In the genomic region with DNA sequence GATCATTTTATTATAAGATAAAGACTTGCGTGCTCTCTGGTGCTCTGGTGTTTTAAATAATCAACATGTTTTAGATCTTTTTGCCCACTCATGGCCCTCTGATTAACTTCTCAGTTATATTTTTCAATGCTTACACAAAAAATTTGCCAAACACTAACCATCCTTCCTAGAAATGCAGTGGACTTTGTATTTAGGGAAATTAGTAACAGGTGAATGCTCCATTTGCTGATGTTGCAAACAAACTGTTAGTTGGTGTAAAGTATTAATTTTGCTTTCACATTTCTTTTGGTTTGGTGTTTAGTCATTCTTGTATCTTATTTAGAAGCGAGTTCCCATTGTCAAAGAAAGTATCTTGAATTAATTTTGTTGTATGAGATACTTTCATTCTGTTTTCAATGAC, we compare ENCODE assay signal across 22 cellular contexts. TPM values are rescaled to one million over a fixed set of nuclear protein-coding genes. Genes with fewer than 3 reads are reported as not detected.
DNase-seq lines count a peak whose midpoint lies in the region; ATAC-seq and TF ChIP-seq lines count a peak whose summit lies in the region.
"Had no signal": no experiment of that assay in that cellular context is flagged by ENCODE, and none has a peak within 500 bp of the region (broad histone marks: within the 10 kb centered on the region; RNA-seq: fewer than 3 reads in every experiment).

No MANE protein-coding gene starts in this region.

- no peak overlapping the region for H3K27ac Mint-ChIP-seq in endothelial cell (ENCODE audit: unreplicated experiment)
- peak overlapping the region in 1 of 3 experiments; percentile 24 for H3K27ac Mint-ChIP-seq in nephron
- H3K27ac Mint-ChIP-seq: CD4-positive, alpha-beta T cell; HFFc6 had no signal

- WGBS in testis, 2 donors = 92 to 94% methylated on average over 2 of the region's 2 CpGs

- H3K4me3 ChIP-seq in GM12865 (ENCODE audit: low read depth, low read length) (no peak overlapping the region), colonic mucosa (no peak overlapping the region), testis (no peak overlapping the region)
- H3K4me3 ChIP-seq: GM12878 had no signal

- no peaks in the 10 kb centered on the region for H3K9me3 Mint-ChIP-seq in endothelial cell (ENCODE audit: unreplicated experiment)
- no peaks in the 10 kb centered on the region for H3K9me3 Mint-ChIP-seq in nephron
- H3K9me3 Mint-ChIP-seq: CD4-positive, alpha-beta T cell; HFFc6 had no signal

- no peaks in the 10 kb centered on the region for H3K36me3 ChIP-seq in colonic mucosa
- no peaks in the 10 kb centered on the region for H3K36me3 ChIP-seq in testis (ENCODE audit: low read depth, missing control alignments)

- intact Hi-C loops in colonic mucosa (cut with DNase I) (no loop called here), testis (cut with DNase I; ENCODE audit: low total_unique reads) (no loop called here)

- H3K27me3 Mint-ChIP-seq in endothelial cell (ENCODE audit: unreplicated experiment) = peaks cover 20% of the 10 kb centered on the region
- peaks cover 67% of the 10 kb centered on the region for H3K27me3 Mint-ChIP-seq in nephron (ENCODE audit: low read depth)

- peak; percentile 46 for DNase-seq in GM12865 (ENCODE audit: low read depth)
- DNase-seq in GM20000 (ENCODE audit: low spot score) = peak; percentile 15
- no peak for DNase-seq in endothelial cell (ENCODE audit: low spot score)
- no peak for DNase-seq in colonic mucosa
- DNase-seq in testis = no peak
- DNase-seq in islet precursor cell = no peak
- DNase-seq: AML-193; CD4-positive, alpha-beta T cell; DMS153; DMS79; GDM1; GOT3; H7; HFFc6 had no signal

- TF ChIP-seq CTCF in GM12865 (IDR thresholded peaks at IDR 0.05; ENCODE audit: insufficient read depth, low read depth, low read length, missing control alignments) (no peak), GM20000 (IDR thresholded peaks at IDR 0.05; ENCODE audit: extremely low read depth, missing control alignments) (no peak), endothelial cell (IDR thresholded peaks at IDR 0.05; ENCODE audit: unreplicated experiment) (no peak), nephron (IDR thresholded peaks at IDR 0.05; ENCODE audit: unreplicated experiment in 3 of 3) (no peak), colonic mucosa (IDR thresholded peaks at IDR 0.05) (no peak), testis (IDR thresholded peaks at IDR 0.05) (no peak)

- H3K27me3 ChIP-seq in colonic mucosa = peaks cover 16% of the 10 kb centered on the region
- H3K27me3 ChIP-seq in testis = no peaks in the 10 kb centered on the region

- H3K36me3 Mint-ChIP-seq in endothelial cell (ENCODE audit: low read depth, unreplicated experiment) = peaks cover 39% of the 10 kb centered on the region
- no peaks in the 10 kb centered on the region for H3K36me3 Mint-ChIP-seq in nephron (ENCODE audit: low read depth)

- no peaks in the 10 kb centered on the region for H3K4me1 ChIP-seq in colonic mucosa
- H3K4me1 ChIP-seq in testis = no peaks in the 10 kb centered on the region

- no peaks in the 10 kb centered on the region for H3K9me3 ChIP-seq in colonic mucosa
- no peaks in the 10 kb centered on the region for H3K9me3 ChIP-seq in testis

- ATAC-seq in HG02981 (IDR thresholded peaks at IDR 0.05; ENCODE audit: unreplicated experiment) = no peak
- ATAC-seq: GM12878, HCT116 had no signal

- no peak for TF ChIP-seq POLR2A in testis (IDR thresholded peaks at IDR 0.05)

- H3K27ac ChIP-seq in colonic mucosa (no peak overlapping the region), testis (no peak overlapping the region)
- H3K27ac ChIP-seq: C4-2B, KMS-11 had no signal

- H3K4me1 Mint-ChIP-seq in endothelial cell (ENCODE audit: unreplicated experiment) = peaks cover 51% of the 10 kb centered on the region
- peaks cover 16% of the 10 kb centered on the region for H3K4me1 Mint-ChIP-seq in nephron

- H3K4me3 Mint-ChIP-seq in endothelial cell (ENCODE audit: unreplicated experiment) (peak overlapping the region; percentile 98), nephron (peak overlapping the region in 2 of 3 experiments; percentile 30 to 35)
- H3K4me3 Mint-ChIP-seq: CD4-positive, alpha-beta T cell; HFFc6 had no signal

- no peak overlapping the region for H3K9ac ChIP-seq in colonic mucosa (ENCODE audit: low read depth in 2 of 2, low read length in 2 of 2)
- H3K9ac ChIP-seq: KMS-11 had no signal

RNA-seq across cellular contexts. Expression of a gene that starts 2.7 kb away (rescaled TPM):
- total RNA-seq in endothelial cell (ENCODE audit: unreplicated experiment) = 29.6 TPM
- 1 to 10 TPM in 1 of 2 donors, under 1 TPM in 1; 0.57 to 1.9 TPM for total RNA-seq in colonic mucosa
- total RNA-seq in testis = 1 to 10 TPM in 1 of 2 donors, under 1 TPM in 1; 0.81 to 1.1 TPM
- 1.6 TPM for polyA plus RNA-seq in testis (ENCODE audit: insufficient read depth, low read depth, low replicate concordance)
- total RNA-seq: CD4-positive, alpha-beta T cell; Daoy; H7 had no signal
- polyA plus RNA-seq: BJ had no signal

Comparison
In these comparisons a context has a peak if more than half of its experiments do, and no peak if none do; other contexts are left out.
1. DNase-seq: peak in GM12865 (single experiment) and GM20000 (single experiment); none in endothelial cell (single experiment), colonic mucosa (single experiment), testis (single experiment) and islet precursor cell (single experiment).
2. RNA of a gene that starts 2.7 kb away (total RNA-seq): 29.6 TPM in endothelial cell (single experiment); 0.57 to 1.9 TPM in colonic mucosa and 0.81 to 1.1 TPM in testis; every median in the first group is over 10 times any median in the second.